In genomic region chr12:116336542-116337065, GRCh38 we compare ENCODE assay signal across 10 cellular contexts. TPM values are rescaled to one million over a fixed set of nuclear protein-coding genes. Genes with fewer than 3 reads are reported as not detected.
DNase-seq lines count a peak whose midpoint lies in the region; ATAC-seq and TF ChIP-seq lines count a peak whose summit lies in the region.
"Had no signal": no experiment of that assay in that cellular context is flagged by ENCODE, and none has a peak within 500 bp of the region (broad histone marks: within the 10 kb centered on the region; RNA-seq: fewer than 3 reads in every experiment).

No MANE protein-coding gene starts in this region.

- H3K4me2 ChIP-seq in GM23338: no peak overlapping the region
- H3K4me2 ChIP-seq: KMS-11 had no signal

- H3K9me3 Mint-ChIP-seq in GM23338: no peaks in the 10 kb centered on the region

- intact Hi-C loops in right lobe of liver (cut with DNase I): no loop called here
- intact Hi-C loops in uterus (cut with DNase I; ENCODE audit: low total_unique reads): no loop called here

- H3K9me2 ChIP-seq in GM23338 (ENCODE audit: insufficient read depth): no peaks in the 10 kb centered on the region

- no peaks in the 10 kb centered on the region for H3K79me2 ChIP-seq in GM23338 (replicated peaks; ENCODE audit: insufficient read depth)

- H3K27ac ChIP-seq in GM23338 (ENCODE audit: low read depth): no peak overlapping the region
- H3K27ac ChIP-seq in right lobe of liver: no peak overlapping the region
- H3K27ac ChIP-seq in uterus: no peak overlapping the region
- H3K27ac ChIP-seq: cardiac muscle cell, KMS-11 had no signal

- H4K20me1 ChIP-seq in GM23338 (replicated peaks; ENCODE audit: insufficient read depth): no peaks in the 10 kb centered on the region

- peak; percentile 64 for ATAC-seq in GM18520 (IDR thresholded peaks at IDR 0.05; ENCODE audit: unreplicated experiment)
- ATAC-seq in GM23338: no peak
- ATAC-seq in right lobe of liver: peak in 3 of 4 donors; percentile 43 to 65 (median 50)

- H3K9me3 ChIP-seq in right lobe of liver: no peaks in the 10 kb centered on the region
- H3K9me3 ChIP-seq in uterus: no peaks in the 10 kb centered on the region

- H3K4me1 Mint-ChIP-seq in GM23338: peaks cover 20% of the 10 kb centered on the region; the same call in 2 of the 3 replicates

- DNase-seq in GM23338 (ENCODE audit: low spot score) (no peak), NCI-H526 (lab: John Stamatoyannopoulos, UW) (peak; percentile 61 to 63), right lobe of liver (no peak), NCI-H146 (lab: John Stamatoyannopoulos, UW) (no peak), hepatic stellate cell (ENCODE audit: low spot score) (no peak), uterus (no peak)
- DNase-seq in effector CD8-positive, alpha-beta T cell (lab: John Stamatoyannopoulos, UW): no peak

- H3K4me3 Mint-ChIP-seq in GM23338: no peak overlapping the region

- H2AFZ ChIP-seq in GM23338: 0 out of 2 replicates have a peak overlapping the region, but pooled peaks have one; percentile 52

- 77% methylated on average over 6 of the region's 11 CpGs for WGBS in right lobe of liver (ENCODE audit: insufficient coverage, low coverage, low lambda C conversion rate, missing lambda C conversion rate)

- no peak overlapping the region for H3K4me3 ChIP-seq in GM23338
- no peak overlapping the region for H3K4me3 ChIP-seq in right lobe of liver
- H3K4me3 ChIP-seq in uterus: no peak overlapping the region
- H3K4me3 ChIP-seq: cardiac muscle cell had no signal

- peaks cover 3% of the 10 kb centered on the region for H3K27me3 Mint-ChIP-seq in GM23338 (ENCODE audit: insufficient read depth, low read depth, poor library complexity)

- TF ChIP-seq POLR2A in right lobe of liver (IDR thresholded peaks at IDR 0.05) (no peak), uterus (IDR thresholded peaks at IDR 0.05) (no peak)

- H3K27ac Mint-ChIP-seq in GM23338: no peak overlapping the region

- H3K27me3 ChIP-seq in GM23338 (ENCODE audit: insufficient read depth) (no peaks in the 10 kb centered on the region), right lobe of liver (no peaks in the 10 kb centered on the region), uterus (no peaks in the 10 kb centered on the region)
- H3K27me3 ChIP-seq: cardiac muscle cell had no signal

- H3K36me3 Mint-ChIP-seq in GM23338 (ENCODE audit: low read depth): no peaks in the 10 kb centered on the region; the same call in 2 of the 3 replicates

- no peaks in the 10 kb centered on the region for H3K36me3 ChIP-seq in GM23338 (ENCODE audit: insufficient read depth)
- no peaks in the 10 kb centered on the region for H3K36me3 ChIP-seq in right lobe of liver
- H3K36me3 ChIP-seq in uterus: no peaks in the 10 kb centered on the region
- H3K36me3 ChIP-seq: cardiac muscle cell had no signal

- no peak for TF ChIP-seq CTCF in GM23338 (conservative IDR thresholded peaks at IDR 0.05; ENCODE audit: low read depth in 2 of 2)
- no peak for TF ChIP-seq CTCF in right lobe of liver (IDR thresholded peaks at IDR 0.05)
- no peak for TF ChIP-seq CTCF in uterus (IDR thresholded peaks at IDR 0.05)

- H3K4me1 ChIP-seq in GM23338 (ENCODE audit: insufficient read depth) (no peaks in the 10 kb centered on the region), right lobe of liver (no peaks in the 10 kb centered on the region), uterus (no peaks in the 10 kb centered on the region)

- 0 out of 2 replicates have a peak, but pooled peaks cover 5% of the 10 kb centered on the region for H3F3A ChIP-seq in GM23338 (replicated peaks; ENCODE audit: low read depth)

TF ChIP-seq in GM23338, 12 proteins besides CTCF, POLR2A, EP300 and RAD21 (continues in another document):
- no peak for TF ChIP-seq POLR2AphosphoS5 (IDR thresholded peaks at IDR 0.05; ENCODE audit: low read depth)
- TF ChIP-seq ZNF114 (CRISPR knock-in tag; IDR thresholded peaks at IDR 0.05): no peak
- TF ChIP-seq REST (IDR thresholded peaks at IDR 0.05; ENCODE audit: unreplicated experiment): no peak
- no peak for TF ChIP-seq STAT1 (IDR thresholded peaks at IDR 0.05; ENCODE audit: unreplicated experiment)
- TF ChIP-seq ZNF462 (CRISPR knock-in tag; IDR thresholded peaks at IDR 0.05): no peak
- TF ChIP-seq EZH2 (IDR thresholded peaks at IDR 0.05; ENCODE audit: low read depth, unreplicated experiment): no peak

RNA-seq across cellular contexts. Expression of gene MED13L, which starts 59.1 kb away (rescaled TPM):
- total RNA-seq in GM23338 (2014; rRNA removed; shearing (Covaris generic)): 73.6 and 90.7 TPM in 2 replicates
- 18.7 and 20.9 TPM in 2 replicates for polyA plus RNA-seq in GM23338 (2016; fragmentation: Nextera tagmentation; extraction: Ambion mirVana)
- 10 to 100 TPM; 29.0 to 52.0 (median 38.1) TPM for total RNA-seq in right lobe of liver
- total RNA-seq in uterus: 100 to 1,000 TPM; 189 to 314 (median 254) TPM

Comparison
In these comparisons a context has a peak if more than half of its experiments do, and no peak if none do; other contexts are left out.
1. DNase-seq: peak in NCI-H526 (2 of 2); none in GM23338 (single experiment), right lobe of liver (0 of 3), NCI-H146 (single experiment), hepatic stellate cell (single experiment), uterus (0 of 2) and effector CD8-positive, alpha-beta T cell (single experiment).